24 cellular contexts compared by ENCODE assay signal in genomic region chr4:55329012-55329411, GRCh38.
"Had no signal": no experiment of that assay in that cellular context is flagged by ENCODE, and none has a peak within 500 bp of the region (broad histone marks: within the 10 kb centered on the region; RNA-seq: fewer than 3 reads in every experiment).

No MANE protein-coding gene starts in this region.

- DNase-seq: activated B cell treated with CpG ODN at 0.5 μM for 24 hours; activated effector memory CD4-positive, alpha-beta T cell treated with Interleukin-2 at 50 U/mL for 16 hours; activated naive CD4-positive, alpha-beta T cell treated with Interleukin-2 at 50 U/mL for 16 hours; anterior cingulate cortex; body of pancreas; dermis blood vessel endothelial cell; effector CD4-positive, alpha-beta T cell; erythroblast; hippocampal formation; midbrain; naive thymus-derived CD8-positive, alpha-beta T cell; nucleus accumbens; pancreas; stimulated activated CD4-positive, alpha-beta T cell treated with anti-CD3 and anti-CD28 coated beads, Interleukin-15, amount 100 ng/mL, for 24 hours; stimulated activated CD4-positive, alpha-beta T cell treated with anti-CD3 and anti-CD28 coated beads, Interleukin-2, amount 100 ng/mL, for 24 hours; stimulated activated naive B cell treated with anti-CD40 and anti-IgM and Interleukin-4, amounts not matched to agents 10 μg/mL and 1 μg/mL and 100 μg/mL, for 72 hours; T-cell; tibial artery had no signal

- ATAC-seq: body of pancreas; gastroesophageal sphincter; naive thymus-derived CD8-positive, alpha-beta T cell; stimulated activated naive B cell treated with anti-CD40 and anti-IgM and Interleukin-4, amounts not matched to agents 10 μg/mL and 1 μg/mL and 100 μg/mL, for 72 hours; T-cell had no signal

- H3K9me3 ChIP-seq: body of pancreas, gastroesophageal sphincter, pancreas, suprapubic skin had no signal

- H3K4me1 ChIP-seq: body of pancreas, gastroesophageal sphincter, right atrium auricular region, suprapubic skin, tibial artery had no signal

- H3K27me3 ChIP-seq: body of pancreas, gastroesophageal sphincter, pancreas, right atrium auricular region, suprapubic skin, tibial artery had no signal

- H3K36me3 Mint-ChIP-seq: memory B cell; stimulated activated naive B cell treated with anti-CD40 and anti-IgM and Interleukin-4, amounts not matched to agents 10 μg/mL and 1 μg/mL and 100 μg/mL, for 72 hours had no signal

- H3K36me3 ChIP-seq: gastroesophageal sphincter, pancreas, right atrium auricular region, suprapubic skin, tibial artery had no signal

- H3K4me1 Mint-ChIP-seq: activated B cell treated with CpG ODN at 0.5 μM for 24 hours; memory B cell; neural crest cell; stimulated activated naive B cell treated with anti-CD40 and anti-IgM and Interleukin-4, amounts not matched to agents 10 μg/mL and 1 μg/mL and 100 μg/mL, for 72 hours; T-cell had no signal

- H3K4me3 Mint-ChIP-seq: activated B cell treated with CpG ODN at 0.5 μM for 24 hours; activated naive CD8-positive, alpha-beta T cell; memory B cell; naive thymus-derived CD8-positive, alpha-beta T cell; neural crest cell; stimulated activated naive B cell treated with anti-CD40 and anti-IgM and Interleukin-4, amounts not matched to agents 10 μg/mL and 1 μg/mL and 100 μg/mL, for 72 hours; T-cell had no signal

- H3K27ac Mint-ChIP-seq: activated B cell treated with CpG ODN at 0.5 μM for 24 hours; activated naive CD8-positive, alpha-beta T cell; memory B cell; naive thymus-derived CD8-positive, alpha-beta T cell; stimulated activated naive B cell treated with anti-CD40 and anti-IgM and Interleukin-4, amounts not matched to agents 10 μg/mL and 1 μg/mL and 100 μg/mL, for 72 hours; T-cell had no signal

- H3K27ac ChIP-seq: body of pancreas, gastroesophageal sphincter, pancreas, right atrium auricular region, suprapubic skin, tibial artery had no signal

- H3K4me3 ChIP-seq: body of pancreas, gastroesophageal sphincter, pancreas, right atrium auricular region, suprapubic skin, tibial artery had no signal
